32 cellular contexts compared by ENCODE assay signal in the genomic region with DNA sequence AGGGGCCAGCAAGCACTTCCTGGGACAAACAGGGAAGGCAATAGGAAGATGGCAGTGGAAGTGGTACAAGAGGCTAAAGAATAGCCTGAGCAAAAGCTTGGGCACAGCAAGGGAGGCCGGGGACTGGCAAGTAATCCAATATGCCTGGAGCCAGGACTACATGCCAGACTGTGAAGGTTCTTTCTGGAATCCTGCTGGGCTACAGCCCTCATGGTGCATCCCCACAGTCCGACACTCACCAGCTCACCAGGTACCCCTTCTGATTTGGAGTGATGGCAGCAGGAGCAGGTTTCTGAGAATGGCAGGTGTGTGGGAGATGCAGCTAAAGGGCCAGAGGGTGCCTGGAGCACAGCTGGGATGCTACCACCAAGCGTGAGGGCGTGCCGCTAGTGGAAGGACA.
"Had no signal": no experiment of that assay in that cellular context is flagged by ENCODE, and none has a peak within 500 bp of the region (broad histone marks: within the 10 kb centered on the region; RNA-seq: fewer than 3 reads in every experiment).

No MANE protein-coding gene starts in this region.

- H3K27ac ChIP-seq: body of pancreas, coronary artery, dorsolateral prefrontal cortex, foreskin keratinocyte, gastrocnemius medialis, heart left ventricle, VCaP had no signal

- H3K4me3 Mint-ChIP-seq: activated CD4-positive, alpha-beta T cell treated with anti-CD3 and anti-CD28 coated beads, Interleukin-2, amount 10 ng/mL, durations not matched to agents 7 days and 5 days; activated CD8-positive, alpha-beta T cell treated with anti-CD3 and anti-CD28 coated beads for 36 hours; activated naive CD8-positive, alpha-beta T cell; activated T-cell treated with anti-CD3 and anti-CD28 coated beads, Interleukin-2, amount 50 U/mL, for 24 hours; activated T-cell treated with anti-CD3 and anti-CD28 coated beads, Interleukin-2, amount 50 U/mL, for 72 hours; dendritic cell treated with granulocyte-macrophage colony-stimulating factor and Interleukin-4, amounts not matched to agents 40 ng/mL and 50 ng/mL, for 4 days; endodermal cell; T-helper 17 cell; T-helper 2 cell treated with Interferon-gamma antibody and Interleukin-4, amounts not matched to agents 5 μg/mL and 100 μg/mL, for 36 hours; WTC11 had no signal

- H3K9me3 ChIP-seq: body of pancreas, gastrocnemius medialis, heart left ventricle had no signal

- H3K27me3 ChIP-seq: body of pancreas, foreskin keratinocyte, gastrocnemius medialis, heart left ventricle had no signal

- H3K4me1 ChIP-seq: body of pancreas, foreskin keratinocyte, gastrocnemius medialis, heart left ventricle had no signal

- H3K36me3 ChIP-seq: gastrocnemius medialis, heart left ventricle had no signal

- H3K4me3 ChIP-seq: body of pancreas, coronary artery, dorsolateral prefrontal cortex, gastrocnemius medialis, heart left ventricle had no signal

- H3K4me1 Mint-ChIP-seq: activated CD4-positive, alpha-beta T cell treated with anti-CD3 and anti-CD28 coated beads, Interleukin-2, amount 10 ng/mL, durations not matched to agents 7 days and 5 days; endodermal cell had no signal

- H3K9me3 Mint-ChIP-seq: activated CD4-positive, alpha-beta T cell treated with anti-CD3 and anti-CD28 coated beads, Interleukin-2, amount 10 ng/mL, durations not matched to agents 7 days and 5 days; activated CD8-positive, alpha-beta T cell treated with anti-CD3 and anti-CD28 coated beads for 36 hours; activated T-cell treated with anti-CD3 and anti-CD28 coated beads, Interleukin-2, amount 50 U/mL, for 24 hours; dendritic cell treated with granulocyte-macrophage colony-stimulating factor and Interleukin-4, amounts not matched to agents 40 ng/mL and 50 ng/mL, for 4 days; endodermal cell; T-helper 2 cell treated with Interferon-gamma antibody and Interleukin-4, amounts not matched to agents 5 μg/mL and 100 μg/mL, for 36 hours; WTC11 had no signal

- DNase-seq: activated CD4-positive, alpha-beta T cell treated with anti-CD3 and anti-CD28 coated beads for 1 hour; activated CD4-positive, alpha-beta T cell treated with anti-CD3 and anti-CD28 coated beads for 4 hours; activated CD4-positive, alpha-beta T cell treated with anti-CD3 and anti-CD28 coated beads, Interleukin-2, amount 10 ng/mL, durations not matched to agents 7 days and 5 days; activated CD4-positive, alpha-beta T cell treated with anti-CD3 and anti-CD28 coated beads, Interleukin-2, amount 50 U/mL, for 4 hours; activated CD8-positive, alpha-beta memory T cell treated with anti-CD3 and anti-CD28 coated beads for 24 hours; activated CD8-positive, alpha-beta memory T cell treated with anti-CD3 and anti-CD28 coated beads, Interleukin-2, amount 50 U/mL, for 48 hours; activated CD8-positive, alpha-beta T cell treated with anti-CD3 and anti-CD28 coated beads for 36 hours; activated gamma-delta T cell treated with Interleukin-2 at 50 U/mL for 16 hours; activated naive CD4-positive, alpha-beta T cell treated with anti-CD3 and anti-CD28 coated beads, Interleukin-2, amount 50 U/mL, for 16 hours; activated naive CD4-positive, alpha-beta T cell treated with Interleukin-2 at 50 U/mL for 16 hours; activated T-cell treated with anti-CD3 and anti-CD28 coated beads for 4 hours; activated T-cell treated with anti-CD3 and anti-CD28 coated beads, Interleukin-2, amount 50 U/mL, for 24 hours; activated T-cell treated with anti-CD3 and anti-CD28 coated beads, Interleukin-2, amount 50 U/mL, for 72 hours; amniotic stem cell; anterior cingulate cortex; body of pancreas; cerebellar nuclear complex; effector memory CD4-positive, alpha-beta T cell; endodermal cell; foreskin keratinocyte; gastrocnemius medialis; glutamatergic neuron; heart left ventricle; T-helper 1 cell; T-helper 17 cell had no signal

- H3K27me3 Mint-ChIP-seq: activated CD4-positive, alpha-beta T cell treated with anti-CD3 and anti-CD28 coated beads, Interleukin-2, amount 10 ng/mL, durations not matched to agents 7 days and 5 days; activated CD8-positive, alpha-beta T cell treated with anti-CD3 and anti-CD28 coated beads for 36 hours; activated naive CD8-positive, alpha-beta T cell; activated T-cell treated with anti-CD3 and anti-CD28 coated beads, Interleukin-2, amount 50 U/mL, for 24 hours; dendritic cell treated with granulocyte-macrophage colony-stimulating factor and Interleukin-4, amounts not matched to agents 40 ng/mL and 50 ng/mL, for 4 days; T-helper 17 cell had no signal

- H3K27ac Mint-ChIP-seq: activated CD4-positive, alpha-beta T cell treated with anti-CD3 and anti-CD28 coated beads, Interleukin-2, amount 10 ng/mL, durations not matched to agents 7 days and 5 days; activated CD8-positive, alpha-beta T cell treated with anti-CD3 and anti-CD28 coated beads for 36 hours; activated naive CD8-positive, alpha-beta T cell; activated T-cell treated with anti-CD3 and anti-CD28 coated beads, Interleukin-2, amount 50 U/mL, for 24 hours; activated T-cell treated with anti-CD3 and anti-CD28 coated beads, Interleukin-2, amount 50 U/mL, for 72 hours; dendritic cell treated with granulocyte-macrophage colony-stimulating factor and Interleukin-4, amounts not matched to agents 40 ng/mL and 50 ng/mL, for 4 days; endodermal cell; T-helper 17 cell; T-helper 2 cell treated with Interferon-gamma antibody and Interleukin-4, amounts not matched to agents 5 μg/mL and 100 μg/mL, for 36 hours; WTC11 had no signal
